9 cellular contexts compared by ENCODE assay signal in genomic region chr17:17538417-17539391, GRCh38. TPM values are rescaled to one million over a fixed set of nuclear protein-coding genes. Genes with fewer than 3 reads are reported as not detected.
DNase-seq lines count a peak whose midpoint lies in the region; TF ChIP-seq lines count a peak whose summit lies in the region.
"Had no signal": no experiment of that assay in that cellular context is flagged by ENCODE, and none has a peak within 500 bp of the region (broad histone marks: within the 10 kb centered on the region; RNA-seq: fewer than 3 reads in every experiment).

No MANE protein-coding gene starts in this region.

- in situ Hi-C loops in GM13976 (cut with MboI; ENCODE audit: low sequenced_read_pairs, unreplicated experiment) = no loop called here

- peaks cover 61% of the 10 kb centered on the region for H3K4me1 Mint-ChIP-seq in brain
- peaks cover 33% of the 10 kb centered on the region for H3K4me1 Mint-ChIP-seq in progenitor cell of endocrine pancreas (ENCODE audit: low read depth)

- no peaks in the 10 kb centered on the region for H3K36me3 Mint-ChIP-seq in brain
- peaks cover 4% of the 10 kb centered on the region for H3K36me3 Mint-ChIP-seq in progenitor cell of endocrine pancreas (ENCODE audit: insufficient read depth)

- H3K27ac Mint-ChIP-seq in brain (peak overlapping the region in 4 of 5 experiments; percentile 59 to 89 (median 82)), progenitor cell of endocrine pancreas (peak overlapping the region; percentile 89)

- TF ChIP-seq CTCF in brain (conservative IDR thresholded peaks at IDR 0.05) (no peak), progenitor cell of endocrine pancreas (IDR thresholded peaks at IDR 0.05; ENCODE audit: unreplicated experiment) (no peak), GM13976 (IDR thresholded peaks at IDR 0.05; ENCODE audit: borderline replicate concordance, control extremely low read depth, extremely low read depth, insufficient read depth, missing control alignments) (no peak)

- DNase-seq in HT-29 (ENCODE audit: low spot score) = peak; percentile 82
- DNase-seq in NCI-H2196 (lab: John Stamatoyannopoulos, UW; ENCODE audit: unreplicated experiment) = peak; percentile 82
- DNase-seq in progenitor cell of endocrine pancreas (ENCODE audit: low spot score, unreplicated experiment) = no peak
- no peak for DNase-seq in NCI-H2227 (lab: John Stamatoyannopoulos, UW; ENCODE audit: unreplicated experiment)
- no peak for DNase-seq in amniotic stem cell (lab: John Stamatoyannopoulos, UW)
- no peak for DNase-seq in GM13976 (ENCODE audit: low spot score)
- DNase-seq: caudate nucleus, nucleus accumbens had no signal

- H3K9me3 Mint-ChIP-seq in brain (peaks cover 0 to 3% (median 0%) of the 10 kb centered on the region in 5 experiments), progenitor cell of endocrine pancreas (ENCODE audit: low read depth) (no peaks in the 10 kb centered on the region)

- H3K27me3 Mint-ChIP-seq in brain = no peaks in the 10 kb centered on the region
- no peaks in the 10 kb centered on the region for H3K27me3 Mint-ChIP-seq in progenitor cell of endocrine pancreas

- H3K4me3 Mint-ChIP-seq in brain (peak overlapping the region in 1 of 5 experiments; percentile 13), progenitor cell of endocrine pancreas (ENCODE audit: low read depth) (no peak overlapping the region)

RNA-seq across cellular contexts. Expression of gene RASD1, which starts 42.5 kb away (rescaled TPM):
- 5.9 and 6.0 TPM in 2 replicates for total RNA-seq in HT-29 (2014; rRNA removed; shearing (Covaris generic))
- polyA plus RNA-seq in brain (ENCODE audit: insufficient read depth, low read depth, low replicate concordance) = 79.5 TPM
- 4.6 and 5.6 TPM in 2 replicates for total RNA-seq in progenitor cell of endocrine pancreas

RNA-seq across cellular contexts. Expression of gene PEMT, which starts 52.8 kb away (rescaled TPM):
- 64.4 and 78.5 TPM in 2 replicates for total RNA-seq in HT-29 (2014; rRNA removed; shearing (Covaris generic))
- 88.1 TPM for polyA plus RNA-seq in brain (ENCODE audit: insufficient read depth, low read depth, low replicate concordance)
- total RNA-seq in progenitor cell of endocrine pancreas = 61.3 and 67.0 TPM in 2 replicates

Comparison
In these comparisons a context has a peak if more than half of its experiments do, and no peak if none do; other contexts are left out.
1. DNase-seq: peak in HT-29 (single experiment) and NCI-H2196 (single experiment); none in progenitor cell of endocrine pancreas (single experiment), NCI-H2227 (single experiment), amniotic stem cell (single experiment) and GM13976 (single experiment).